In the genomic region with DNA sequence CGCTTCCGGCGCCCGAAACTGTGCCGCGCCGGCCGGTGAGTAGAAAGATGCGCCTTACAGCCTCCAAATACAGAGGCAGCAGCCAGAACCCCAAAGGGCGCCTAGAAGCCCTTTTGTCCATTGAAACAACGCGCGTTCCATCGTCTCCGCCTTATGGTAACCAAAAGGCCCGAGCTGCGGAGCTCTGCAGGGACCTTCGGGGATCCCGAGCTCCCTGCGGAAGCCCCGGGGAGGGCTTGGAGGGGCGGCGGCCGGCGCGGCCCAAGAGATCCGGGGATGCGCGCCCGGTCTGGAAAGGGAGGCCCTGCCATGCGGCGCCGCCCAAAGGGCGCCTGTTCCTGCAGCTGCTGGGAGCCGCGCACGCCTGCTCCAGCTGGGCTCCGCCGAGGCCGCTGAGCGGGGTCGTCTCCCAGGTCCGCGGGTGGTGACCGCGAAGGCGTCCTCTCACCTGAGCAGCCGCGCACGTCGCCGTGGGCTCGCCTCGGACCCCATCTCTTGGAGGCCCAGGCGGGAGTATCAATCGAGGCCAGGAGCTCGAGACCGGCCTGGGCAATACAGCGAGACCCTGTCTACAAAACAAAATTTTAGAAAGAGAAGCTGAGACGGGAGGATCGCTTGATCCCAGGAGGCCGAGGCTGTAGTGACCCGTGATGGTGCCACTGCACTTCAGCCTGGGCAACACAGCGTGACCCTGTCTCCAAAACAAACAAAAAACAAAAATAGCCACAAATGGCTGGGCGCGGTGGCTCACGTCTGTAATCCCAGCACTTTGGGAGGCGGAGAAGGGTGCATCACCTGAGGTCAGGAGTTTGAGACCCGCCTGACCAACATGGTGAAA, we compare ENCODE assay signal across 8 cellular contexts. TPM values are rescaled to one million over a fixed set of nuclear protein-coding genes. Genes with fewer than 3 reads are reported as not detected.
DNase-seq lines count a peak whose midpoint lies in the region; ATAC-seq and TF ChIP-seq lines count a peak whose summit lies in the region.

No MANE protein-coding gene starts in this region.

- H3K9ac ChIP-seq in SU-DHL-6 (ENCODE audit: low read length) (peak overlapping the region; percentile 69), fibroblast of lung (ENCODE audit: insufficient read depth, low read length) (peak overlapping the region; percentile 71), neural progenitor cell (peak overlapping the region; percentile 29)

- peaks cover 4% of the 10 kb centered on the region for H3K4me1 ChIP-seq in fibroblast of lung (ENCODE audit: control insufficient read depth, extremely low read depth, insufficient read depth, low read length)
- peaks cover 11% of the 10 kb centered on the region for H3K4me1 ChIP-seq in neural progenitor cell

- no peaks in the 10 kb centered on the region for H3K9me2 ChIP-seq in SU-DHL-6 (replicated peaks; ENCODE audit: insufficient read depth, low read length)

- H2AFZ ChIP-seq in SU-DHL-6 (ENCODE audit: low read depth, low read length, severe bottlenecking) (peak overlapping the region; percentile 75), fibroblast of lung (ENCODE audit: low read length) (peak overlapping the region; percentile 77), neural progenitor cell (replicated peaks) (peak overlapping the region; percentile 71)

- H3K4me1 Mint-ChIP-seq in CD14-positive monocyte, result peaks cover 40% of the 10 kb centered on the region
- H3K4me1 Mint-ChIP-seq in neural progenitor cell, result peaks cover 51% of the 10 kb centered on the region

- H3K36me3 ChIP-seq in SU-DHL-6 (ENCODE audit: low read length), result no peaks in the 10 kb centered on the region
- no peaks in the 10 kb centered on the region for H3K36me3 ChIP-seq in fibroblast of lung (ENCODE audit: control insufficient read depth, insufficient read depth, low read length)
- no peaks in the 10 kb centered on the region for H3K36me3 ChIP-seq in neural progenitor cell

- intact Hi-C loops in CD14-positive monocyte (cut with micrococcal nuclease), result loop anchor here in 1 of 2 donors (5.0 kb wide), 1 partner anchor 67 kb away; a partner anchor contains a TSS

- DNase-seq in CD14-positive monocyte (ENCODE audit: low spot score) (no peak), fibroblast of lung (ENCODE audit: low read depth in 2 of 2) (no peak), neural progenitor cell (ENCODE audit: low spot score) (no peak), G401 (ENCODE audit: low spot score) (no peak)

- H3F3A ChIP-seq in SU-DHL-6 (ENCODE audit: insufficient read depth) (peaks cover 26% of the 10 kb centered on the region), neural progenitor cell (ENCODE audit: low read depth) (peaks cover 32% of the 10 kb centered on the region)

- H3K79me2 ChIP-seq in SU-DHL-6 (ENCODE audit: insufficient read depth, low read length) (peaks cover 35% of the 10 kb centered on the region), fibroblast of lung (ENCODE audit: control insufficient read depth, insufficient read depth, low read length) (peaks cover 35% of the 10 kb centered on the region), neural progenitor cell (ENCODE audit: low read depth) (peaks cover 35% of the 10 kb centered on the region)

- H3K9me3 Mint-ChIP-seq in CD14-positive monocyte, result peaks cover 0 to 5% (median 0%) of the 10 kb centered on the region in 7 donors
- H3K9me3 Mint-ChIP-seq in neural progenitor cell, result peaks cover 2% of the 10 kb centered on the region

- H3K9me3 ChIP-seq in SU-DHL-6 (ENCODE audit: insufficient read depth, low read length) (no peaks in the 10 kb centered on the region), fibroblast of lung (ENCODE audit: control insufficient read depth, insufficient read depth, low read depth, low read length) (no peaks in the 10 kb centered on the region), neural progenitor cell (ENCODE audit: low read depth) (no peaks in the 10 kb centered on the region)

- H3K4me3 ChIP-seq in SU-DHL-6 (ENCODE audit: insufficient read depth, low read length, poor library complexity, severe bottlenecking) (peak overlapping the region; percentile 72), fibroblast of lung (replicated peaks in 1 of 4; ENCODE audit: control extremely low read depth in 1 of 4, insufficient read depth in 1 of 4, low read depth in 3 of 4, low read length in 4 of 4) (peak overlapping the region; percentile 51 to 70 (median 62)), neural progenitor cell (peak overlapping the region; percentile 85)

- H4K20me1 ChIP-seq in SU-DHL-6 (ENCODE audit: low read depth, low read length), result no peaks in the 10 kb centered on the region
- no peaks in the 10 kb centered on the region for H4K20me1 ChIP-seq in fibroblast of lung (ENCODE audit: control insufficient read depth, extremely low read depth, insufficient read depth, low read length)
- H4K20me1 ChIP-seq in neural progenitor cell (ENCODE audit: low read depth), result peaks cover 18% of the 10 kb centered on the region

- H3K27ac ChIP-seq in SU-DHL-6 (ENCODE audit: low read depth, low read length) (peak overlapping the region; percentile 59), fibroblast of lung (ENCODE audit: insufficient read depth, low read length) (peak overlapping the region; percentile 85), neural progenitor cell (peak overlapping the region; percentile 92)

- peak overlapping the region; percentile 77 to 93 (median 88) for H3K27ac Mint-ChIP-seq in CD14-positive monocyte
- peak overlapping the region; percentile 97 for H3K27ac Mint-ChIP-seq in neural progenitor cell

- H3K36me3 Mint-ChIP-seq in CD14-positive monocyte (peaks cover 6 to 7% of the 10 kb centered on the region in 2 donors), neural progenitor cell (peaks cover 2% of the 10 kb centered on the region)

- peak; percentile 8 for ATAC-seq in GM19035 (IDR thresholded peaks at IDR 0.05; ENCODE audit: unreplicated experiment)
- peak; percentile 1 for ATAC-seq in HG03378 (IDR thresholded peaks at IDR 0.05; ENCODE audit: unreplicated experiment)
- no peak for ATAC-seq in GM21576 (IDR thresholded peaks at IDR 0.05; ENCODE audit: unreplicated experiment)

- TF ChIP-seq CTCF in CD14-positive monocyte (IDR thresholded peaks at IDR 0.05) (no peak), SU-DHL-6 (IDR thresholded peaks at IDR 0.05; ENCODE audit: insufficient read depth, low read length, poor library complexity, severe bottlenecking) (no peak), fibroblast of lung (conservative IDR thresholded peaks at IDR 0.05 in 1 of 2, IDR thresholded peaks at IDR 0.05 in 1 of 2; ENCODE audit: low read depth in 1 of 2, low read length in 2 of 2) (no peak), neural progenitor cell (IDR thresholded peaks at IDR 0.05) (no peak)

- in situ Hi-C loops in G401 (cut with HindIII; ENCODE audit: low sequenced_read_pairs), result no loop called here

- H3K4me3 Mint-ChIP-seq in CD14-positive monocyte (peak overlapping the region; percentile 87 to 88), neural progenitor cell (peak overlapping the region; percentile 90)

- H3K4me2 ChIP-seq in SU-DHL-6 (ENCODE audit: low read depth, low read length, poor library complexity, severe bottlenecking), result peak overlapping the region; percentile 71
- H3K4me2 ChIP-seq in fibroblast of lung (ENCODE audit: extremely low read depth, insufficient read depth, low read length), result peak overlapping the region; percentile 76
- peak overlapping the region; percentile 77 for H3K4me2 ChIP-seq in neural progenitor cell

- no peaks in the 10 kb centered on the region for H3K27me3 ChIP-seq in SU-DHL-6 (ENCODE audit: low read length)
- H3K27me3 ChIP-seq in fibroblast of lung (ENCODE audit: control insufficient read depth, insufficient read depth, low read length), result no peaks in the 10 kb centered on the region
- no peaks in the 10 kb centered on the region for H3K27me3 ChIP-seq in neural progenitor cell

- H3K27me3 Mint-ChIP-seq in CD14-positive monocyte (ENCODE audit: low read depth in 3 of 3) (peaks cover 14 to 30% (median 29%) of the 10 kb centered on the region in 3 donors), neural progenitor cell (ENCODE audit: insufficient read depth, low read depth) (peaks cover 10% of the 10 kb centered on the region)

RNA-seq across cellular contexts. Expression of a gene that starts 0.8 kb away (rescaled TPM):
- polyA plus RNA-seq in CD14-positive monocyte (1 to 10 TPM; 2.0 to 3.3 TPM), fibroblast of lung (13.5 and 17.6 TPM in 2 replicates)
- total RNA-seq in fibroblast of lung (38.5 and 40.3 TPM in 2 replicates), neural progenitor cell (ENCODE audit: low replicate concordance) (5.8 and 19.8 TPM in 2 replicates)
- polyA plus RNA-seq in fibroblast of lung (2012), result 21.9 and 26.4 TPM in 2 replicates
- polyA minus RNA-seq in fibroblast of lung (ENCODE audit: low replicate concordance), result 43.6 and 55.9 TPM in 2 replicates
- total RNA-seq in G401 (2014; rRNA removed; shearing (Covaris generic)), result 11.9 and 15.4 TPM in 2 replicates

RNA-seq across cellular contexts. Expression of a gene that starts 7.8 kb away (rescaled TPM):
- polyA plus RNA-seq in CD14-positive monocyte (100 to 1,000 TPM; 102 to 147 TPM), fibroblast of lung (50.6 and 67.6 TPM in 2 replicates)
- total RNA-seq in fibroblast of lung (28.0 and 41.1 TPM in 2 replicates), neural progenitor cell (ENCODE audit: low replicate concordance) (32.5 and 39.1 TPM in 2 replicates)
- polyA plus RNA-seq in fibroblast of lung (2012), result 83.9 and 96.1 TPM in 2 replicates
- polyA minus RNA-seq in fibroblast of lung (ENCODE audit: low replicate concordance), result 15.3 and 30.1 TPM in 2 replicates
- total RNA-seq in G401 (2014; rRNA removed; shearing (Covaris generic)), result 26.7 and 40.8 TPM in 2 replicates
